In genomic region chr3:195270079-195270349, GRCh38 we compare ENCODE assay signal across 8 cellular contexts.
DNase-seq lines count a peak whose midpoint lies in the region; ATAC-seq lines count a peak whose summit lies in the region.

No MANE protein-coding gene starts in this region.

- H3K27me3 Mint-ChIP-seq in central memory CD8-positive, alpha-beta T cell = no peaks in the 10 kb centered on the region

- H3K9me3 Mint-ChIP-seq in central memory CD8-positive, alpha-beta T cell = no peaks in the 10 kb centered on the region

- peaks cover 32% of the 10 kb centered on the region for H3K4me1 Mint-ChIP-seq in central memory CD8-positive, alpha-beta T cell

- DNase-seq in central memory CD8-positive, alpha-beta T cell (ENCODE audit: low spot score in 2 of 2) = no peak
- DNase-seq in NCI-H1417 treated with DMSO at 0.1 percent for 48 hours (lab: John Stamatoyannopoulos, UW) = no peak
- DNase-seq in stimulated activated CD4-positive, alpha-beta T cell treated with anti-CD3 and anti-CD28 coated beads, Interleukin-2, amount 100 ng/mL, for 48 hours = no peak

- H3K9ac ChIP-seq in HUES48 (ENCODE audit: low read depth, low read length) = peak overlapping the region; percentile 91; the same call in 1 of the 2 replicates

- H3K36me3 ChIP-seq in ACC112 (ENCODE audit: insufficient read depth, low read length) (no peaks in the 10 kb centered on the region), HUES48 (ENCODE audit: control insufficient read depth, insufficient read depth, low read length) (peaks cover 34% of the 10 kb centered on the region), muscle layer of duodenum (ENCODE audit: control insufficient read depth in 1 of 2, insufficient read depth in 2 of 2, low read length in 2 of 2) (no peaks in the 10 kb centered on the region)

- H3K4me1 ChIP-seq in ACC112 (ENCODE audit: control insufficient read depth, insufficient read depth, low read length, unreplicated experiment) = peaks cover 14% of the 10 kb centered on the region
- H3K4me1 ChIP-seq in HUES48 (ENCODE audit: control insufficient read depth, insufficient read depth, low read length) = peaks cover 16% of the 10 kb centered on the region
- peaks cover 19 to 24% of the 10 kb centered on the region in 2 donors for H3K4me1 ChIP-seq in muscle layer of duodenum (ENCODE audit: control insufficient read depth in 1 of 2, insufficient read depth in 2 of 2, low read length in 2 of 2)

- H3K27me3 ChIP-seq in ACC112 (ENCODE audit: insufficient read depth, low read length) = no peaks in the 10 kb centered on the region
- H3K27me3 ChIP-seq in HUES48 (ENCODE audit: control insufficient read depth, insufficient read depth, low read length) = no peaks in the 10 kb centered on the region
- no peaks in the 10 kb centered on the region for H3K27me3 ChIP-seq in muscle layer of duodenum (ENCODE audit: low read depth, low read length)

- peaks cover 12% of the 10 kb centered on the region for H3K36me3 Mint-ChIP-seq in central memory CD8-positive, alpha-beta T cell (ENCODE audit: insufficient read depth)

- H3K4me3 Mint-ChIP-seq in central memory CD8-positive, alpha-beta T cell = peak overlapping the region; percentile 81

- no peak for ATAC-seq in central memory CD8-positive, alpha-beta T cell (replicated peaks; ENCODE audit: extremely low read depth, poor library complexity, severe bottlenecking)
- no peak for ATAC-seq in GM19452 (IDR thresholded peaks at IDR 0.05; ENCODE audit: unreplicated experiment)
- ATAC-seq in HG03442 (IDR thresholded peaks at IDR 0.05; ENCODE audit: unreplicated experiment) = no peak

- peak overlapping the region; percentile 44 for H3K27ac Mint-ChIP-seq in central memory CD8-positive, alpha-beta T cell (ENCODE audit: low read depth)

- H2AFZ ChIP-seq in ACC112 (ENCODE audit: low read length, unreplicated experiment) = peak overlapping the region; percentile 77

- H3K9me3 ChIP-seq in HUES48 (ENCODE audit: control insufficient read depth, insufficient read depth, low read length) = no peaks in the 10 kb centered on the region
- H3K9me3 ChIP-seq in muscle layer of duodenum (ENCODE audit: control insufficient read depth in 1 of 2, low read length in 2 of 2) = no peaks in the 10 kb centered on the region

- peaks cover 23% of the 10 kb centered on the region for H3K79me2 ChIP-seq in ACC112 (ENCODE audit: control insufficient read depth, insufficient read depth, low read length, unreplicated experiment)

- H3K27ac ChIP-seq in ACC112 (ENCODE audit: low read depth, low read length) (no peak overlapping the region), HUES48 (ENCODE audit: low read depth, low read length) (peak overlapping the region; percentile 96), muscle layer of duodenum (ENCODE audit: low read length) (no peak overlapping the region)

- H3K4me3 ChIP-seq in ACC112 (ENCODE audit: low read depth, low read length) = peak overlapping the region; percentile 99
- peak overlapping the region; percentile 97 for H3K4me3 ChIP-seq in HUES48 (ENCODE audit: low read depth, low read length)
- peak overlapping the region; percentile 63 to 81 for H3K4me3 ChIP-seq in muscle layer of duodenum (ENCODE audit: low read depth in 1 of 2, low read length in 2 of 2)
